ENCODE assay signal across 9 cellular contexts in genomic region chr16:75266738-75267630, GRCh38. TPM values are rescaled to one million over a fixed set of nuclear protein-coding genes. Genes with fewer than 3 reads are reported as not detected.
DNase-seq lines count a peak whose midpoint lies in the region; ATAC-seq, FAIRE-seq and TF ChIP-seq lines count a peak whose summit lies in the region.
"Had no signal": no experiment of that assay in that cellular context is flagged by ENCODE, and none has a peak within 500 bp of the region (broad histone marks: within the 10 kb centered on the region; RNA-seq: fewer than 3 reads in every experiment).

No MANE protein-coding gene starts in this region.

- no TSS peak for BruUV-seq in GM12878 (replicated peaks; lab: Mats Ljungman, UMichigan)

- H3K27me3 Mint-ChIP-seq in mesothelial cell of epicardium (ENCODE audit: low read depth) = no peaks in the 10 kb centered on the region

- POLR2A ChIA-PET in GM12878 (lab: Charles Lee) = no interaction called here

- SMC1A ChIA-PET in GM12878 (lab: Charles Lee; ENCODE audit: uncharacterized antibody, unreplicated experiment) = no interaction called here

- in situ Hi-C loops in GM12878 (cut with MboI) = no loop called here

- RAD21 ChIA-PET in GM12878 (lab: Charles Lee; ENCODE audit: unreplicated experiment) = interaction anchor here (0.6 to 1.4 kb wide), 5 partner anchors 21 to 57 kb away, joined by 3 to 6 read pairs (median 3); no protein-coding TSS in a partner anchor

- no peak overlapping the region for H2AFZ ChIP-seq in GM12878 (ENCODE audit: control insufficient read depth, low read depth, low read length)

- H3K4me1 Mint-ChIP-seq in mesothelial cell of epicardium = peaks cover 39% of the 10 kb centered on the region

- H3K4me1 ChIP-seq in left ventricle myocardium inferior (peaks cover 69% of the 10 kb centered on the region), GM12878 (ENCODE audit: control insufficient read depth, insufficient read depth, low read length) (peaks cover 13% of the 10 kb centered on the region), upper lobe of right lung (peaks cover 43% of the 10 kb centered on the region)

- no peaks in the 10 kb centered on the region for H3K36me3 Mint-ChIP-seq in mesothelial cell of epicardium

- H4K20me1 ChIP-seq in GM12878 (ENCODE audit: control insufficient read depth, insufficient read depth) = no peaks in the 10 kb centered on the region

- TF ChIP-seq POLR2A in GM12878 (IDR thresholded peaks at IDR 0.05; ENCODE audit: low read depth, low read length) = no peak

- H3K9ac ChIP-seq in GM12878 (ENCODE audit: control insufficient read depth, insufficient read depth, low read length) = no peak overlapping the region

- ATAC-seq in GM12878 (no peak), upper lobe of right lung (no peak), HG03039 (IDR thresholded peaks at IDR 0.05; ENCODE audit: unreplicated experiment) (no peak)

- H3K4me3 ChIP-seq in left ventricle myocardium inferior (peak overlapping the region; percentile 100), GM12878 (no peak overlapping the region), upper lobe of right lung (no peak overlapping the region)

- H3K4me2 ChIP-seq in GM12878 (ENCODE audit: control insufficient read depth, insufficient read depth) = peak overlapping the region; percentile 82

- FAIRE-seq in GM12878 (lab: Jason Lieb, UNC) = no peak

- TF ChIP-seq CTCF in left ventricle myocardium inferior (IDR thresholded peaks at IDR 0.05; ENCODE audit: borderline replicate concordance) = no peak
- TF ChIP-seq CTCF in GM12878 (IDR thresholded peaks at IDR 0.05 in 2 of 3, conservative IDR thresholded peaks at IDR 0.05 in 1 of 3; ENCODE audit: control insufficient read depth in 2 of 3, extremely low read depth in 1 of 3, insufficient read depth in 1 of 3, low read depth in 3 of 3, low read length in 3 of 3) = no peak
- TF ChIP-seq CTCF in mesothelial cell of epicardium (IDR thresholded peaks at IDR 0.05; ENCODE audit: unreplicated experiment) = no peak
- TF ChIP-seq CTCF in upper lobe of right lung (IDR thresholded peaks at IDR 0.05) = no peak

- TF ChIP-seq RAD21 in GM12878 (IDR thresholded peaks at IDR 0.05; ENCODE audit: insufficient read depth, low read depth, low read length) = no peak

- intact Hi-C loops in left ventricle myocardium inferior (cut with micrococcal nuclease) = no loop called here
- intact Hi-C loops in cardiac septum (cut with DNase I) = loop anchor here (2.0 to 5.0 kb wide), 2 partner anchors 35 to 38 kb away; no protein-coding TSS in a partner anchor
- intact Hi-C loops in GM12878 (cut with micrococcal nuclease; ENCODE audit: unreplicated experiment) = no loop called here
- intact Hi-C loops in upper lobe of right lung (cut with DNase I) = no loop called here

- no peaks in the 10 kb centered on the region for H3K9me3 Mint-ChIP-seq in mesothelial cell of epicardium

- H3K36me3 ChIP-seq in left ventricle myocardium inferior = no peaks in the 10 kb centered on the region
- H3K36me3 ChIP-seq in GM12878 (ENCODE audit: control insufficient read depth in 2 of 2, insufficient read depth in 2 of 2, low read length in 1 of 2) = no peaks in the 10 kb centered on the region
- no peaks in the 10 kb centered on the region for H3K36me3 ChIP-seq in upper lobe of right lung

- peak overlapping the region; percentile 83 for H3K4me3 Mint-ChIP-seq in mesothelial cell of epicardium

- peaks cover 9% of the 10 kb centered on the region for H3K79me2 ChIP-seq in GM12878 (ENCODE audit: control insufficient read depth, insufficient read depth, low read length)

- DNase-seq in left ventricle myocardium inferior (no peak), cardiac septum (ENCODE audit: low spot score) (no peak), GM12878 (ENCODE audit: low read depth, low spot score) (no peak), mesothelial cell of epicardium (ENCODE audit: low spot score in 2 of 2, unreplicated experiment in 2 of 2) (no peak), upper lobe of right lung (no peak), NCI-H2081 treated with DMSO at 0.1 percent for 48 hours (lab: John Stamatoyannopoulos, UW) (no peak)
- no peak for DNase-seq in central memory CD4-positive, alpha-beta T cell

- 65% methylated on average over 23 of the region's 27 CpGs for whole genome bisulfite sequencing in GM12878 (ENCODE audit: insufficient coverage, insufficient replicate concordance, low lambda C conversion rate, missing lambda C conversion rate)

- peak overlapping the region; percentile 93 for H3K27ac Mint-ChIP-seq in mesothelial cell of epicardium

- H3K27ac ChIP-seq in left ventricle myocardium inferior (replicated peaks) (peak overlapping the region; percentile 98), GM12878 (ENCODE audit: control insufficient read depth, insufficient read depth) (no peak overlapping the region), upper lobe of right lung (peak overlapping the region; percentile 93)

- no peaks in the 10 kb centered on the region for H3K9me3 ChIP-seq in left ventricle myocardium inferior (replicated peaks)
- no peaks in the 10 kb centered on the region; the same call in 2 of the 3 replicates for H3K9me3 ChIP-seq in GM12878 (replicated peaks; ENCODE audit: control insufficient read depth, insufficient read depth, low read length)
- H3K9me3 ChIP-seq in upper lobe of right lung = no peaks in the 10 kb centered on the region
- H3K9me3 ChIP-seq: upper lobe of left lung had no signal

- H3K27me3 ChIP-seq in left ventricle myocardium inferior (ENCODE audit: low read depth) (no peaks in the 10 kb centered on the region), GM12878 (replicated peaks in 1 of 2; ENCODE audit: control insufficient read depth in 2 of 2, insufficient read depth in 2 of 2, low read length in 1 of 2) (no peaks in the 10 kb centered on the region; a peak in 1 of 4 replicates), upper lobe of right lung (peaks cover 4% of the 10 kb centered on the region)

- CTCF ChIA-PET in GM12878 (lab: Yijun Ruan, JAX) = interaction anchor here (1.3 to 1.5 kb wide), 2 partner anchors 68 to 119 kb away, joined by 3 to 6 read pairs; no protein-coding TSS in a partner anchor

- no peak for TF ChIP-seq EP300 in GM12878 (IDR thresholded peaks at IDR 0.05; ENCODE audit: borderline replicate concordance in 1 of 2, control insufficient read depth in 1 of 2, low read depth in 2 of 2, low read length in 2 of 2)

TF ChIP-seq in GM12878, 131 proteins besides CTCF, POLR2A, EP300 and RAD21 (continues in another document):
- TF ChIP-seq KLF5 (IDR thresholded peaks at IDR 0.05; ENCODE audit: partially characterized antibody) = no peak
- TF ChIP-seq YBX1 (IDR thresholded peaks at IDR 0.05) = no peak

RNA-seq across cellular contexts. Expression of gene BCAR1, which starts 15.6 kb away (rescaled TPM):
- total RNA-seq in left ventricle myocardium inferior (82.8 TPM), cardiac septum (80.3 TPM), GM12878 (2014; rRNA removed) (4.5 and 5.4 TPM in 2 replicates), GM12878 (2014; rRNA removed; fragmentation: Illumina TruSeq; extraction: Trizol) (1.4 and 1.8 TPM in 2 replicates), GM12878 (2021) (10.7 and 14.1 TPM in 2 replicates), mesothelial cell of epicardium (87.3 to 95.9 TPM (median 95.1 TPM) in 3 replicates), upper lobe of right lung (61.7 TPM)
- total RNA-seq in GM12878 (2013; cell fraction: nucleolus; rRNA removed) = 41.0 and 47.4 TPM in 2 replicates
- polyA plus RNA-seq in GM12878 (2011; ENCODE audit: low read depth) = 1.7 TPM
- polyA plus RNA-seq in GM12878 (2011; rRNA removed) (1.8 and 2.3 TPM in 2 replicates), GM12878 (2014; fragmentation: Illumina TruSeq; extraction: Trizol) (0.11 and 1.1 TPM in 2 replicates), GM12878 (2014; fragmentation: Nextera tagmentation; extraction: Ambion mirVana) (under 1 TPM in 1 of 2 experiments, not detected in 1; 0.13 TPM), GM12878 (2014; rRNA removed) (5.7 and 9.5 TPM in 2 replicates), GM12878 (2016; fragmentation: Nextera tagmentation; extraction: Ambion mirVana) (1 to 10 TPM; 2.8 to 5.4 TPM)
- polyA plus RNA-seq in GM12878 (2011; cell fraction: cytosol; rRNA removed) = 3.2 and 4.4 TPM in 2 replicates
- 20.1 and 28.7 TPM in 2 replicates for polyA plus RNA-seq in GM12878 (2011; cell fraction: nucleus; rRNA removed)
- 6.1 and 7.0 TPM in 2 replicates for polyA plus RNA-seq in GM12878 (2012)
- polyA minus RNA-seq in GM12878 (2011; rRNA and poly(A)+ RNA removed) = 4.2 and 5.8 TPM in 2 replicates
- 2.5 and 3.5 TPM in 2 replicates for polyA minus RNA-seq in GM12878 (2011; cell fraction: cytosol; rRNA and poly(A)+ RNA removed)
- polyA minus RNA-seq in GM12878 (2011; cell fraction: nucleus; rRNA and poly(A)+ RNA removed) = 8.6 and 10.0 TPM in 2 replicates

RNA-seq across cellular contexts. Expression of gene CTRB1, which starts 48.2 kb away (rescaled TPM):
- not detected for total RNA-seq in left ventricle myocardium inferior
- total RNA-seq in cardiac septum = not detected
- total RNA-seq in GM12878 (2013; cell fraction: nucleolus; rRNA removed) = not detected in 2 replicates
- 0.28 and 0.33 TPM in 2 replicates for total RNA-seq in GM12878 (2014; rRNA removed)
- not detected in 2 replicates for total RNA-seq in GM12878 (2014; rRNA removed; fragmentation: Illumina TruSeq; extraction: Trizol)
- 4.4 and 6.2 TPM in 2 replicates for total RNA-seq in GM12878 (2021)
- not detected for polyA plus RNA-seq in GM12878 (2011; ENCODE audit: low read depth)
- not detected in 2 replicates for polyA plus RNA-seq in GM12878 (2011; rRNA removed)
- not detected in 2 replicates for polyA plus RNA-seq in GM12878 (2011; cell fraction: cytosol; rRNA removed)
- polyA plus RNA-seq in GM12878 (2011; cell fraction: nucleus; rRNA removed) = not detected in 2 replicates
- polyA plus RNA-seq in GM12878 (2012) = not detected in 2 replicates
- polyA plus RNA-seq in GM12878 (2014; fragmentation: Illumina TruSeq; extraction: Trizol) = not detected in 2 replicates
- polyA plus RNA-seq in GM12878 (2014; fragmentation: Nextera tagmentation; extraction: Ambion mirVana) = not detected
- polyA plus RNA-seq in GM12878 (2014; rRNA removed) = not detected in 2 replicates
- not detected for polyA plus RNA-seq in GM12878 (2016; fragmentation: Nextera tagmentation; extraction: Ambion mirVana)
- polyA minus RNA-seq in GM12878 (2011; rRNA and poly(A)+ RNA removed) = not detected in 2 replicates
- not detected in 2 replicates for polyA minus RNA-seq in GM12878 (2011; cell fraction: cytosol; rRNA and poly(A)+ RNA removed)
- polyA minus RNA-seq in GM12878 (2011; cell fraction: nucleus; rRNA and poly(A)+ RNA removed) = not detected in 2 replicates
- not detected in 3 replicates for total RNA-seq in mesothelial cell of epicardium
- total RNA-seq in upper lobe of right lung = not detected
